In the genomic region with DNA sequence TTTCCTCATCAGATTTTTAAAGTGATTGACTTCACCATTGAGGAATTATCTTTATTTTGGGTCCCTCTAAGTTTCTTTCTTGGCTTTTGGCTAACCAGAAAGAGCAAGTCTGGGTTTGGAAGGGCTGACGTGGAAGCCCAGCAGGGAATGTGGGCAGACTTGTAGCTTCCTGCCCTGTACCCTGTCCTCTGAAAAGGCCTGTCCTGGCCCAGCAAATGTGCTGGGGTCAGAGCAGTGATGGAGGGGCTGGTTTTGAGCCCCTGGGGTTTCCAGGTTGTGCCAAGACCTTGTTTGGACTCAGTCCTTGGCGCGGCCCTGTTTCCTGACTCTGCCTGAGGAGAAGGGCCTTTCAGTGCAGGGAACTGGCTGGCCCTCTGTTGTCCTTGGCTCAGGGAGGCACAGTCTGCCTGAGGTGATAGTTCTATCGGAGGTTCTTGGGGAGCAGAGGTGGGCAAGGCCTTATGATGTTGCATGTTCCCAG, we compare ENCODE assay signal across 11 cellular contexts.
DNase-seq lines count a peak whose midpoint lies in the region; ATAC-seq and TF ChIP-seq lines count a peak whose summit lies in the region.
"Had no signal": no experiment of that assay in that cellular context is flagged by ENCODE, and none has a peak within 500 bp of the region (broad histone marks: within the 10 kb centered on the region; RNA-seq: fewer than 3 reads in every experiment).

No MANE protein-coding gene starts in this region.

- intact Hi-C loops in Caco-2 (cut with micrococcal nuclease; ENCODE audit: unreplicated experiment) (no loop called here), sciatic nerve (cut with DNase I) (no loop called here)

- H3K4me1 ChIP-seq in Caco-2 = peaks cover 16% of the 10 kb centered on the region

- H3K4me3 Mint-ChIP-seq in Caco-2 (ENCODE audit: unreplicated experiment) = no peak overlapping the region
- H3K4me3 Mint-ChIP-seq: activated T-cell treated with anti-CD3 and anti-CD28 coated beads, Interleukin-2, amount 50 U/mL, for 24 hours; naive thymus-derived CD8-positive, alpha-beta T cell had no signal

- ATAC-seq in sciatic nerve (peak; percentile 30), HG03108 (IDR thresholded peaks at IDR 0.05; ENCODE audit: unreplicated experiment) (no peak), GM21360 (IDR thresholded peaks at IDR 0.05; ENCODE audit: unreplicated experiment) (no peak)
- ATAC-seq: naive thymus-derived CD8-positive, alpha-beta T cell had no signal

- no peaks in the 10 kb centered on the region; the same call in none of the 2 replicates for H3K36me3 ChIP-seq in Caco-2 (ENCODE audit: control insufficient read depth, insufficient read depth, low read length)

- H3K9me3 ChIP-seq in Caco-2 = no peaks in the 10 kb centered on the region

- peaks cover 34% of the 10 kb centered on the region for H3K36me3 Mint-ChIP-seq in Caco-2 (ENCODE audit: insufficient read depth, unreplicated experiment)

- no TSS peak for BruUV-seq in Caco-2 (replicated peaks; lab: Mats Ljungman, UMichigan)

- DNase-seq in Caco-2 = no peak
- peak; percentile 64 for DNase-seq in astrocyte of the spinal cord (ENCODE audit: low read depth, low spot score)
- peak; percentile 60 for DNase-seq in fibroblast of the aortic adventitia (ENCODE audit: low read depth)
- no peak for DNase-seq in sciatic nerve (ENCODE audit: low spot score)
- DNase-seq in epidermal melanocyte (ENCODE audit: insufficient read length, low spot score) = no peak
- DNase-seq in DMS153 treated with DMSO at 0.1 percent for 48 hours (lab: John Stamatoyannopoulos, UW; ENCODE audit: unreplicated experiment) = no peak
- DNase-seq: activated T-cell treated with anti-CD3 and anti-CD28 coated beads, Interleukin-2, amount 50 U/mL, for 24 hours; naive thymus-derived CD8-positive, alpha-beta T cell; NCI-H2081 had no signal

- peak overlapping the region; percentile 88 for H3K27ac Mint-ChIP-seq in Caco-2 (ENCODE audit: unreplicated experiment)
- H3K27ac Mint-ChIP-seq: activated T-cell treated with anti-CD3 and anti-CD28 coated beads, Interleukin-2, amount 50 U/mL, for 24 hours had no signal

- POLR2A ChIA-PET in Caco-2 (lab: Charles Lee) = no interaction called here

- in situ Hi-C loops in astrocyte of the spinal cord (cut with HindIII; ENCODE audit: low sequenced_read_pairs) = no loop called here

- H3K4me1 Mint-ChIP-seq in Caco-2 (ENCODE audit: low read depth, unreplicated experiment) = peaks cover 29% of the 10 kb centered on the region

- H3K4me3 ChIP-seq in Caco-2 (ENCODE audit: low read depth, low read length) = no peak overlapping the region
- no peak overlapping the region for H3K4me3 ChIP-seq in astrocyte of the spinal cord (ENCODE audit: low read depth, low read length)
- no peak overlapping the region for H3K4me3 ChIP-seq in fibroblast of the aortic adventitia (ENCODE audit: low read depth, low read length)

- CTCF ChIA-PET in Caco-2 (lab: Charles Lee) = no interaction called here

- no peaks in the 10 kb centered on the region for H3K27me3 Mint-ChIP-seq in Caco-2 (ENCODE audit: insufficient read depth, unreplicated experiment)
- H3K27me3 Mint-ChIP-seq: activated T-cell treated with anti-CD3 and anti-CD28 coated beads, Interleukin-2, amount 50 U/mL, for 24 hours; naive thymus-derived CD8-positive, alpha-beta T cell had no signal

- TF ChIP-seq CTCF in Caco-2 (IDR thresholded peaks at IDR 0.05; ENCODE audit: insufficient read depth in 1 of 2, low read depth in 1 of 2, low read length in 1 of 2, severe bottlenecking in 1 of 2, unreplicated experiment in 1 of 2) (no peak), astrocyte of the spinal cord (IDR thresholded peaks at IDR 0.05; ENCODE audit: low read depth, low read length) (no peak), fibroblast of the aortic adventitia (IDR thresholded peaks at IDR 0.05; ENCODE audit: insufficient read depth, low read length) (no peak)

- no peaks in the 10 kb centered on the region for H3K27me3 ChIP-seq in Caco-2 (replicated peaks; ENCODE audit: control insufficient read depth, insufficient read depth, low read length)

- H3K9me3 Mint-ChIP-seq in Caco-2 (ENCODE audit: unreplicated experiment) = no peaks in the 10 kb centered on the region
- H3K9me3 Mint-ChIP-seq: activated T-cell treated with anti-CD3 and anti-CD28 coated beads, Interleukin-2, amount 50 U/mL, for 24 hours; naive thymus-derived CD8-positive, alpha-beta T cell had no signal

Comparison
In these comparisons a context has a peak if more than half of its experiments do, and no peak if none do; other contexts are left out.
1. DNase-seq: peak in astrocyte of the spinal cord (single experiment) and fibroblast of the aortic adventitia (single experiment); none in Caco-2 (0 of 2), sciatic nerve (single experiment), epidermal melanocyte (single experiment) and DMS153 treated with DMSO at 0.1 percent for 48 hours (single experiment).